12 cellular contexts compared by ENCODE assay signal in the genomic region with DNA sequence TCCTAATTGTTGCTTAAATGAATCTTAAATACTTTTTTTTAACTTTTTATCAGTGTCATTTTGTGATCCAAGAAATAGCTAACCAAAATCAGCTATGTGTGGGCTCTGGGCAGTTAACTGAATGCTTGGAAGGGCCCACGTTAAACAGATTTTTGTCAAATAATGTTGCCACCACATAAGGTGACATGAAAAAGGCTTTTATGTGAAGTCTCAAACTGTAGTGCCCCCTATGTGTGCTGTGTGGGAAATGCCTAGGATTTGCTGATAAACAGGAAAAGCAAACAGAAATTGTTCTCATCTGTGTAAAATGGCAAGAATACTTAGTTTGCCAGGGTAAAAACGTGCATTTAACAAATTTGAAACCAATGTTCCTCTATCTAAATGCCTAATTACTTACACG.
DNase-seq lines count a peak whose midpoint lies in the region; ATAC-seq, FAIRE-seq and TF ChIP-seq lines count a peak whose summit lies in the region.
"Had no signal": no experiment of that assay in that cellular context is flagged by ENCODE, and none has a peak within 500 bp of the region (broad histone marks: within the 10 kb centered on the region; RNA-seq: fewer than 3 reads in every experiment).

No MANE protein-coding gene starts in this region.

- DNase-seq in SIG-M5 treated with dmso at 0.1 percent for 504 hours (lab: John Stamatoyannopoulos, UW; ENCODE audit: unreplicated experiment) (peak; percentile 4), SIG-M5 (lab: John Stamatoyannopoulos, UW) (no peak), NCI-H1092 (lab: John Stamatoyannopoulos, UW) (peak; percentile 30), bronchial epithelial cell (ENCODE audit: low read depth) (peak; percentile 28), pons (ENCODE audit: low spot score) (peak; percentile 40), NCI-H128 (lab: John Stamatoyannopoulos, UW; ENCODE audit: unreplicated experiment) (no peak)
- DNase-seq in CD8-positive, alpha-beta T cell = no peak
- DNase-seq: activated naive CD4-positive, alpha-beta T cell treated with anti-CD3 and anti-CD28 coated beads, Interleukin-2, amount 10 ng/mL, durations not matched to agents 7 days and 5 days; CD4-positive, CD25-positive, alpha-beta regulatory T cell; naive B cell had no signal

- peaks cover 0 to 9% (median 0%) of the 10 kb centered on the region in 3 donors for H3K4me1 ChIP-seq in gastroesophageal sphincter
- H3K4me1 ChIP-seq in CD8-positive, alpha-beta T cell (ENCODE audit: insufficient read depth, low read length) = no peaks in the 10 kb centered on the region

- no peak for ATAC-seq in gastroesophageal sphincter
- ATAC-seq in CD8-positive, alpha-beta T cell = no peak

- no peak overlapping the region for H3K4me3 Mint-ChIP-seq in CD8-positive, alpha-beta T cell
- H3K4me3 Mint-ChIP-seq: activated naive CD4-positive, alpha-beta T cell treated with anti-CD3 and anti-CD28 coated beads, Interleukin-2, amount 10 ng/mL, durations not matched to agents 7 days and 5 days; CD4-positive, CD25-positive, alpha-beta regulatory T cell; naive B cell had no signal

- CTCF ChIA-PET in CD8-positive, alpha-beta T cell (lab: Charles Lee) = no interaction called here

- H3K4me3 ChIP-seq in bronchial epithelial cell (ENCODE audit: low read depth, low read length) = no peak overlapping the region
- no peak overlapping the region for H3K4me3 ChIP-seq in gastroesophageal sphincter
- H3K4me3 ChIP-seq in CD8-positive, alpha-beta T cell (ENCODE audit: low read depth, low read length) = no peak overlapping the region

- no peak for FAIRE-seq in bronchial epithelial cell (lab: Jason Lieb, UNC)
- FAIRE-seq: frontal cortex had no signal

- H3K4me1 Mint-ChIP-seq in CD8-positive, alpha-beta T cell (ENCODE audit: low read depth) = no peaks in the 10 kb centered on the region
- H3K4me1 Mint-ChIP-seq: activated naive CD4-positive, alpha-beta T cell treated with anti-CD3 and anti-CD28 coated beads, Interleukin-2, amount 10 ng/mL, durations not matched to agents 7 days and 5 days; CD4-positive, CD25-positive, alpha-beta regulatory T cell; naive B cell had no signal

- POLR2A ChIA-PET in CD8-positive, alpha-beta T cell (lab: Charles Lee) = no interaction called here

- no peak for TF ChIP-seq EP300 in gastroesophageal sphincter (IDR thresholded peaks at IDR 0.05)

- WGBS in gastroesophageal sphincter (ENCODE audit: low coverage in 1 of 2), 2 donors = 41 to 72% methylated on average over 3 of the region's 3 CpGs

- H3K9me3 Mint-ChIP-seq in CD8-positive, alpha-beta T cell = no peaks in the 10 kb centered on the region
- H3K9me3 Mint-ChIP-seq: activated naive CD4-positive, alpha-beta T cell treated with anti-CD3 and anti-CD28 coated beads, Interleukin-2, amount 10 ng/mL, durations not matched to agents 7 days and 5 days; naive B cell had no signal

- intact Hi-C loops in CD8-positive, alpha-beta T cell (cut with DNase I, micrococcal nuclease) = no loop called here

- H3K27ac Mint-ChIP-seq in CD8-positive, alpha-beta T cell = no peak overlapping the region
- H3K27ac Mint-ChIP-seq: activated naive CD4-positive, alpha-beta T cell treated with anti-CD3 and anti-CD28 coated beads, Interleukin-2, amount 10 ng/mL, durations not matched to agents 7 days and 5 days; CD4-positive, CD25-positive, alpha-beta regulatory T cell had no signal

- H3K27me3 ChIP-seq in bronchial epithelial cell (ENCODE audit: control insufficient read depth, insufficient read depth, low read length) = no peaks in the 10 kb centered on the region
- no peaks in the 10 kb centered on the region for H3K27me3 ChIP-seq in gastroesophageal sphincter
- peaks cover 4% of the 10 kb centered on the region for H3K27me3 ChIP-seq in CD8-positive, alpha-beta T cell (ENCODE audit: insufficient read depth, low read length)

- TF ChIP-seq CTCF in bronchial epithelial cell (IDR thresholded peaks at IDR 0.05; ENCODE audit: insufficient read depth, low read length, severe bottlenecking) (peak; percentile 47), gastroesophageal sphincter (IDR thresholded peaks at IDR 0.05) (peak in 1 of 4 experiments; percentile 19)
- TF ChIP-seq CTCF in CD8-positive, alpha-beta T cell (IDR thresholded peaks at IDR 0.05) = no peak

- H3K27ac ChIP-seq in gastroesophageal sphincter = no peak overlapping the region
- no peak overlapping the region for H3K27ac ChIP-seq in CD8-positive, alpha-beta T cell (ENCODE audit: low read depth, low read length)

- no peaks in the 10 kb centered on the region for H3K9me3 ChIP-seq in gastroesophageal sphincter
- H3K9me3 ChIP-seq in CD8-positive, alpha-beta T cell (ENCODE audit: low read length) = no peaks in the 10 kb centered on the region

- no peaks in the 10 kb centered on the region for H3K36me3 ChIP-seq in bronchial epithelial cell (ENCODE audit: control insufficient read depth, insufficient read depth, low read length)
- H3K36me3 ChIP-seq in gastroesophageal sphincter = no peaks in the 10 kb centered on the region
- H3K36me3 ChIP-seq in CD8-positive, alpha-beta T cell (ENCODE audit: insufficient read depth, low read length) = no peaks in the 10 kb centered on the region

- peaks cover 11% of the 10 kb centered on the region for H3K27me3 Mint-ChIP-seq in CD8-positive, alpha-beta T cell (ENCODE audit: low read depth)
- H3K27me3 Mint-ChIP-seq: CD4-positive, CD25-positive, alpha-beta regulatory T cell had no signal

- TF ChIP-seq POLR2A in gastroesophageal sphincter (IDR thresholded peaks at IDR 0.05) = no peak

- no peaks in the 10 kb centered on the region for H3K36me3 Mint-ChIP-seq in CD8-positive, alpha-beta T cell
- H3K36me3 Mint-ChIP-seq: activated naive CD4-positive, alpha-beta T cell treated with anti-CD3 and anti-CD28 coated beads, Interleukin-2, amount 10 ng/mL, durations not matched to agents 7 days and 5 days; CD4-positive, CD25-positive, alpha-beta regulatory T cell; naive B cell had no signal

Comparison
In these comparisons a context has a peak if more than half of its experiments do, and no peak if none do; other contexts are left out.
1. DNase-seq: peak in SIG-M5 treated with dmso at 0.1 percent for 504 hours (single experiment), NCI-H1092 (single experiment), bronchial epithelial cell (single experiment) and pons (single experiment); none in SIG-M5 (single experiment), CD8-positive, alpha-beta T cell (0 of 7) and NCI-H128 (single experiment).